ENCODE assay signal across 37 cellular contexts in the genomic region with DNA sequence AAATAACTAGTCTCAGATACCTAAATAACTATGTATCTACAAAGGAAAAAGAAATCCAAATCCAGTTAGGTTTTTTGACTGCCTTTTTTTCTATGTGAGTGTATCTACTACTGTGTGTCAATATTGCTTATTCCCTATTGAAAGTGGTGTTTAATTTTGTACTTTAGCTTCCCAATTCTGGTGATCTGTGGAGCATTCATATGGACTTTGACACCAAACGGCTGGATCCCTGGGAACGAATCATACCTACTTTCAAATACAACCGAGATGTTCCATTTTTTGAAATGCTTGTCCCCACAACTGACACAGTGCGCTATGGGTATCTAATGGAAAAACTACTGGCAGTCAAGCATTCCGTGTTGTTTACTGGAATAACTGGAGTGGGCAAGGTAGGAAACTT.
"Had no signal": no experiment of that assay in that cellular context is flagged by ENCODE, and none has a peak within 500 bp of the region (broad histone marks: within the 10 kb centered on the region; RNA-seq: fewer than 3 reads in every experiment).

No MANE protein-coding gene starts in this region.

- H3K4me1 ChIP-seq: ascending aorta had no signal

- ATAC-seq: activated CD4-positive, alpha-beta T cell treated with anti-CD3 and anti-CD28 coated beads for 36 hours; activated CD8-positive, alpha-beta memory T cell treated with anti-CD3 and anti-CD28 coated beads, Interleukin-2, amount 10 ng/mL, durations not matched to agents 7 days and 5 days; activated CD8-positive, alpha-beta T cell treated with anti-CD3 and anti-CD28 coated beads for 36 hours; activated naive CD8-positive, alpha-beta T cell treated with anti-CD3 and anti-CD28 coated beads, Interleukin-2, amount 50 U/mL, for 24 hours had no signal

- H3K9me3 Mint-ChIP-seq: activated naive CD4-positive, alpha-beta T cell treated with anti-CD3 and anti-CD28 coated beads, Interleukin-2, amount 50 U/mL, for 24 hours; activated T-cell treated with anti-CD3 and anti-CD28 coated beads, Interleukin-2, amount 50 U/mL, for 24 hours; central memory CD8-positive, alpha-beta T cell had no signal

- DNase-seq: activated B cell treated with CpG ODN at 0.5 μM for 24 hours; activated CD4-positive, alpha-beta memory T cell treated with anti-CD3 and anti-CD28 coated beads for 36 hours; activated CD4-positive, alpha-beta T cell treated with anti-CD3 and anti-CD28 coated beads for 36 hours; activated CD4-positive, alpha-beta T cell treated with anti-CD3 and anti-CD28 coated beads for 48 hours; activated CD4-positive, alpha-beta T cell treated with anti-CD3 and anti-CD28 coated beads, Interleukin-2, amount 50 U/mL, for 1 hour; activated CD4-positive, alpha-beta T cell treated with anti-CD3 and anti-CD28 coated beads, Interleukin-2, amount 50 U/mL, for 4 hours; activated CD4-positive, CD25-positive, alpha-beta regulatory T cell treated with anti-CD3 and anti-CD28 coated beads, Interleukin-2, amount 50 U/mL, for 72 hours; activated CD8-positive, alpha-beta memory T cell treated with anti-CD3 and anti-CD28 coated beads for 24 hours; activated CD8-positive, alpha-beta memory T cell treated with anti-CD3 and anti-CD28 coated beads, Interleukin-2, amount 10 ng/mL, durations not matched to agents 7 days and 5 days; activated CD8-positive, alpha-beta memory T cell treated with anti-CD3 and anti-CD28 coated beads, Interleukin-2, amount 50 U/mL, for 48 hours; activated CD8-positive, alpha-beta T cell treated with anti-CD3 and anti-CD28 coated beads for 36 hours; activated effector memory CD4-positive, alpha-beta T cell treated with Interleukin-2 at 50 U/mL for 16 hours; activated gamma-delta T cell; activated naive CD4-positive, alpha-beta T cell treated with anti-CD3 and anti-CD28 coated beads, Interleukin-2, amount 10 ng/mL, durations not matched to agents 7 days and 5 days; activated naive CD4-positive, alpha-beta T cell treated with Interleukin-2 at 50 U/mL for 16 hours; activated naive CD8-positive, alpha-beta T cell treated with anti-CD3 and anti-CD28 coated beads, Interleukin-2, amount 10 ng/mL, durations not matched to agents 7 days and 5 days; activated naive CD8-positive, alpha-beta T cell treated with anti-CD3 and anti-CD28 coated beads, Interleukin-2, amount 50 U/mL, for 24 hours; activated T-cell treated with anti-CD3 and anti-CD28 coated beads, Interleukin-2, amount 50 U/mL, for 24 hours; activated T-cell treated with anti-CD3 and anti-CD28 coated beads, Interleukin-2, amount 50 U/mL, for 48 hours; amygdala; anterior cingulate cortex; caudate nucleus; cerebellar nuclear complex; SW 1271; T-helper 1 cell; T-helper 2 cell; T-helper 9 cell had no signal

- H3K27ac Mint-ChIP-seq: activated B cell treated with CpG ODN at 0.5 μM for 24 hours; activated CD4-positive, alpha-beta memory T cell treated with anti-CD3 and anti-CD28 coated beads for 36 hours; activated CD4-positive, alpha-beta T cell treated with anti-CD3 and anti-CD28 coated beads for 36 hours; activated CD8-positive, alpha-beta memory T cell treated with anti-CD3 and anti-CD28 coated beads, Interleukin-2, amount 10 ng/mL, durations not matched to agents 7 days and 5 days; activated CD8-positive, alpha-beta T cell treated with anti-CD3 and anti-CD28 coated beads for 36 hours; activated naive CD4-positive, alpha-beta T cell treated with anti-CD3 and anti-CD28 coated beads, Interleukin-2, amount 10 ng/mL, durations not matched to agents 7 days and 5 days; activated naive CD4-positive, alpha-beta T cell treated with anti-CD3 and anti-CD28 coated beads, Interleukin-2, amount 50 U/mL, for 24 hours; activated naive CD8-positive, alpha-beta T cell; activated naive CD8-positive, alpha-beta T cell treated with anti-CD3 and anti-CD28 coated beads, Interleukin-2, amount 10 ng/mL, durations not matched to agents 7 days and 5 days; activated naive CD8-positive, alpha-beta T cell treated with anti-CD3 and anti-CD28 coated beads, Interleukin-2, amount 50 U/mL, for 24 hours; activated T-cell treated with anti-CD3 and anti-CD28 coated beads, Interleukin-2, amount 50 U/mL, for 24 hours; activated T-helper 2 cell treated with anti-CD3 and anti-CD28 coated beads, Interferon-gamma antibody, Interleukin-2, Interleukin-4, amounts not matched to agents 10 μg/mL and 5 μg/mL and 100 μg/mL, durations not matched to agents 14 hours and 24 hours and 36 hours; brain; T-helper 1 cell treated with Interleukin-12 subunit alpha and Interleukin-12 subunit beta and Interleukin-4 antibody, amounts not matched to agents 30 μg/mL and 1 μg/mL, for 36 hours; T-helper 2 cell treated with Interferon-gamma antibody and Interleukin-4, amounts not matched to agents 5 μg/mL and 100 μg/mL, for 36 hours had no signal

- H3K27ac ChIP-seq: ascending aorta, cardiac muscle cell, VCaP had no signal

- H3K4me1 Mint-ChIP-seq: activated B cell treated with CpG ODN at 0.5 μM for 24 hours; activated CD8-positive, alpha-beta memory T cell treated with anti-CD3 and anti-CD28 coated beads, Interleukin-2, amount 10 ng/mL, durations not matched to agents 7 days and 5 days; brain had no signal

- H3K36me3 Mint-ChIP-seq: activated CD4-positive, alpha-beta memory T cell treated with anti-CD3 and anti-CD28 coated beads for 36 hours; activated CD8-positive, alpha-beta memory T cell treated with anti-CD3 and anti-CD28 coated beads, Interleukin-2, amount 10 ng/mL, durations not matched to agents 7 days and 5 days; brain had no signal

- H3K4me3 ChIP-seq: ascending aorta, cardiac muscle cell had no signal

- H3K4me3 Mint-ChIP-seq: activated B cell treated with CpG ODN at 0.5 μM for 24 hours; activated CD4-positive, alpha-beta memory T cell treated with anti-CD3 and anti-CD28 coated beads for 36 hours; activated CD4-positive, alpha-beta T cell treated with anti-CD3 and anti-CD28 coated beads for 36 hours; activated CD8-positive, alpha-beta memory T cell treated with anti-CD3 and anti-CD28 coated beads, Interleukin-2, amount 10 ng/mL, durations not matched to agents 7 days and 5 days; activated CD8-positive, alpha-beta T cell treated with anti-CD3 and anti-CD28 coated beads for 36 hours; activated naive CD4-positive, alpha-beta T cell treated with anti-CD3 and anti-CD28 coated beads, Interleukin-2, amount 10 ng/mL, durations not matched to agents 7 days and 5 days; activated naive CD4-positive, alpha-beta T cell treated with anti-CD3 and anti-CD28 coated beads, Interleukin-2, amount 50 U/mL, for 24 hours; activated naive CD8-positive, alpha-beta T cell; activated naive CD8-positive, alpha-beta T cell treated with anti-CD3 and anti-CD28 coated beads, Interleukin-2, amount 10 ng/mL, durations not matched to agents 7 days and 5 days; activated naive CD8-positive, alpha-beta T cell treated with anti-CD3 and anti-CD28 coated beads, Interleukin-2, amount 50 U/mL, for 24 hours; activated T-cell treated with anti-CD3 and anti-CD28 coated beads, Interleukin-2, amount 50 U/mL, for 24 hours; brain; central memory CD8-positive, alpha-beta T cell; T-helper 1 cell treated with Interleukin-12 subunit alpha and Interleukin-12 subunit beta and Interleukin-4 antibody, amounts not matched to agents 30 μg/mL and 1 μg/mL, for 36 hours; T-helper 2 cell treated with Interferon-gamma antibody and Interleukin-4, amounts not matched to agents 5 μg/mL and 100 μg/mL, for 36 hours had no signal

- H3K27me3 ChIP-seq: ascending aorta, cardiac muscle cell had no signal

- H3K27me3 Mint-ChIP-seq: activated CD4-positive, alpha-beta memory T cell treated with anti-CD3 and anti-CD28 coated beads for 36 hours; activated CD4-positive, alpha-beta T cell treated with anti-CD3 and anti-CD28 coated beads for 36 hours; activated CD8-positive, alpha-beta memory T cell treated with anti-CD3 and anti-CD28 coated beads, Interleukin-2, amount 10 ng/mL, durations not matched to agents 7 days and 5 days; activated CD8-positive, alpha-beta T cell treated with anti-CD3 and anti-CD28 coated beads for 36 hours; activated naive CD4-positive, alpha-beta T cell treated with anti-CD3 and anti-CD28 coated beads, Interleukin-2, amount 50 U/mL, for 24 hours; activated naive CD8-positive, alpha-beta T cell; activated naive CD8-positive, alpha-beta T cell treated with anti-CD3 and anti-CD28 coated beads, Interleukin-2, amount 10 ng/mL, durations not matched to agents 7 days and 5 days; activated naive CD8-positive, alpha-beta T cell treated with anti-CD3 and anti-CD28 coated beads, Interleukin-2, amount 50 U/mL, for 24 hours; activated T-cell treated with anti-CD3 and anti-CD28 coated beads, Interleukin-2, amount 50 U/mL, for 24 hours; brain; central memory CD8-positive, alpha-beta T cell had no signal

- H3K9me3 ChIP-seq: ascending aorta had no signal

- H3K36me3 ChIP-seq: ascending aorta, cardiac muscle cell had no signal
